Comparison of ENCODE assay signal across 9 cellular contexts in the genomic region with DNA sequence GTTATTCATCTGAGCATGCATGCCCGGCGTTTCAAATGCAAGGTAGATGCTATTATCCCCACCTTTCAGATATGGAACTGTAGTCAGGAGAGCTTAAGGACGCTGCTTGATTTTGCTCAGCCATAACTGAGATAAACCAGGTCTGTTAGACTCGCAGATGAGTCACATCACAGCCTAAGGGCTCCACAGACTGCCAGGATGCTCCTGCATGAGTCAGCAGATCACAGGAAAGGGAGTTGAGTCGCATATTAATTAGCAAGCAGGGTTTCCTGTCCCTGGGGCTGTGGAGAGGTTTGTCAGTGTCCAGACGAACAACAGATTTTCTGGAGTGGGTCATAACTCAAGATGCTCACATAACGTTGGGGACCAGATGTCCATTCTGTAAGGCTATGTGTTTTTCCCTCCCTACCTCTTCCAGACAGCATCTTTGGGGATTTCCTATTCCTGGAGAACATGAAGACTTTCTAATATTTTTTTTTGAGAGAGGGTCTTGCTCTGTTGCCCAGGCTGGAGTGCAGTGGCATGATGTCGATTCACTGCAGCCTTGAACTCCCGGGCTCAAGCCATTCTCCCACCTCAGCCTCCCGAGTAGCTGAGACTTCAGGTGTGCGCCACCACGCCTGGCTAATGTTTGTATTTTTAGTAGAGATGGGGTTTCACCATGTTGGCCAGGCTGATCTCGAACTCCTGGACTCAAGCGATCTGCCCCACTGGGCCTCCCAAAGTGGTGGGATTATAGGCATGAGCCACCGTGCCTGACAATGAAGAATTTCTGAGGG. TPM values are rescaled to one million over a fixed set of nuclear protein-coding genes. Genes with fewer than 3 reads are reported as not detected.
DNase-seq lines count a peak whose midpoint lies in the region; ATAC-seq and TF ChIP-seq lines count a peak whose summit lies in the region.
"Had no signal": no experiment of that assay in that cellular context is flagged by ENCODE, and none has a peak within 500 bp of the region (broad histone marks: within the 10 kb centered on the region; RNA-seq: fewer than 3 reads in every experiment).

No MANE protein-coding gene starts in this region.

- intact Hi-C loops in natural killer cell (cut with micrococcal nuclease) (no loop called here), transverse colon (cut with DNase I; ENCODE audit: low total_unique reads) (no loop called here)

- H3K36me3 Mint-ChIP-seq in CD4-positive, CD25-positive, alpha-beta regulatory T cell, result peaks cover 19% of the 10 kb centered on the region
- no peaks in the 10 kb centered on the region for H3K36me3 Mint-ChIP-seq in natural killer cell

- no peaks in the 10 kb centered on the region for H3K27me3 ChIP-seq in CD4-positive, CD25-positive, alpha-beta regulatory T cell (ENCODE audit: control insufficient read depth, insufficient read depth, low read length)
- no peaks in the 10 kb centered on the region for H3K27me3 ChIP-seq in transverse colon
- H3K27me3 ChIP-seq: ovary had no signal

- no peak for TF ChIP-seq POLR2A in transverse colon (IDR thresholded peaks at IDR 0.05)

- no peaks in the 10 kb centered on the region for H3K27me3 Mint-ChIP-seq in CD4-positive, CD25-positive, alpha-beta regulatory T cell
- no peaks in the 10 kb centered on the region for H3K27me3 Mint-ChIP-seq in natural killer cell (ENCODE audit: low read depth in 2 of 2)

- TF ChIP-seq EP300 in transverse colon (IDR thresholded peaks at IDR 0.05; ENCODE audit: low read depth), result no peak

- WGBS in transverse colon (ENCODE audit: low coverage in 1 of 2), 2 donors, result 70 to 86% methylated on average over 7 to 15 of the region's 15 CpGs

- in situ Hi-C loops in transverse colon (cut with MboI; ENCODE audit: low pct_ligation_motif_present in 1 of 4, low pct_unique_long_range_greater_than_20kb in 1 of 4, low sequenced_read_pairs in 3 of 4), result loop anchor here in 1 of 4 donors (25.0 kb wide), 1 partner anchor 148 kb away; no protein-coding TSS in a partner anchor

- no peak overlapping the region for H3K27ac ChIP-seq in CD4-positive, CD25-positive, alpha-beta regulatory T cell (ENCODE audit: insufficient read depth, low read length, poor library complexity, severe bottlenecking)
- H3K27ac ChIP-seq in transverse colon, result peak overlapping the region in 2 of 4 donors; percentile 2 to 41
- H3K27ac ChIP-seq: ovary had no signal

- peak in 2 of 3 donors; percentile 27 to 86 for DNase-seq in CD4-positive, CD25-positive, alpha-beta regulatory T cell
- DNase-seq in Kasumi-1 (lab: John Stamatoyannopoulos, UW) (peak; percentile 98 to 99), dedifferentiated amniotic fluid mesenchymal stem cell (ENCODE audit: extremely low spot score) (peak; percentile 96), natural killer cell (no peak), transverse colon (peak; percentile 42), NCI-H82 treated with DMSO at 0.1 percent for 48 hours (lab: John Stamatoyannopoulos, UW; ENCODE audit: unreplicated experiment) (no peak), NCI-H526 (lab: John Stamatoyannopoulos, UW) (no peak)
- peak; percentile 80 for DNase-seq in activated CD4-positive, alpha-beta T cell treated with anti-CD3 and anti-CD28 coated beads for 48 hours

- no peaks in the 10 kb centered on the region for H3K9me3 ChIP-seq in CD4-positive, CD25-positive, alpha-beta regulatory T cell (ENCODE audit: control insufficient read depth in 2 of 2, low read length in 2 of 2)
- no peaks in the 10 kb centered on the region for H3K9me3 ChIP-seq in transverse colon
- H3K9me3 ChIP-seq: ovary had no signal

- H3K4me3 ChIP-seq in CD4-positive, CD25-positive, alpha-beta regulatory T cell (ENCODE audit: low read depth, low read length), result peak overlapping the region; percentile 26
- no peak overlapping the region for H3K4me3 ChIP-seq in transverse colon
- H3K4me3 ChIP-seq: ovary had no signal

- ATAC-seq in CD4-positive, CD25-positive, alpha-beta regulatory T cell (ENCODE audit: low read depth in 2 of 2), result peak; percentile 94
- peak; percentile 56 to 82 (median 78) for ATAC-seq in natural killer cell

- TF ChIP-seq CTCF in natural killer cell (IDR thresholded peaks at IDR 0.05) (no peak), transverse colon (IDR thresholded peaks at IDR 0.05) (no peak)

- peaks cover 0 to 2% (median 0%) of the 10 kb centered on the region in 7 donors for H3K9me3 Mint-ChIP-seq in CD4-positive, CD25-positive, alpha-beta regulatory T cell
- H3K9me3 Mint-ChIP-seq in natural killer cell, result no peaks in the 10 kb centered on the region

- H3K4me1 Mint-ChIP-seq in CD4-positive, CD25-positive, alpha-beta regulatory T cell, result peaks cover 10 to 20% (median 12%) of the 10 kb centered on the region in 4 donors
- H3K4me1 Mint-ChIP-seq in natural killer cell, result peaks cover 7 to 8% of the 10 kb centered on the region in 2 donors

- peaks cover 6% of the 10 kb centered on the region for H3K4me1 ChIP-seq in CD4-positive, CD25-positive, alpha-beta regulatory T cell (ENCODE audit: control insufficient read depth, insufficient read depth, low read length, poor library complexity, severe bottlenecking)
- H3K4me1 ChIP-seq in transverse colon, result no peaks in the 10 kb centered on the region

- peaks cover 3% of the 10 kb centered on the region for H3K36me3 ChIP-seq in CD4-positive, CD25-positive, alpha-beta regulatory T cell (ENCODE audit: control insufficient read depth, insufficient read depth, low read length)
- peaks cover 0 to 5% (median 0%) of the 10 kb centered on the region in 4 donors for H3K36me3 ChIP-seq in transverse colon
- H3K36me3 ChIP-seq: ovary had no signal

- H3K4me3 Mint-ChIP-seq in CD4-positive, CD25-positive, alpha-beta regulatory T cell, result no peak overlapping the region
- H3K4me3 Mint-ChIP-seq in natural killer cell, result no peak overlapping the region

- peak overlapping the region in 2 of 3 donors; percentile 25 to 68 for H3K27ac Mint-ChIP-seq in CD4-positive, CD25-positive, alpha-beta regulatory T cell
- no peak overlapping the region for H3K27ac Mint-ChIP-seq in natural killer cell

RNA-seq across cellular contexts. Expression of a gene that starts 36.7 kb away (rescaled TPM):
- total RNA-seq in CD4-positive, CD25-positive, alpha-beta regulatory T cell, result 96.3 TPM
- 1 to 10 TPM; 2.8 to 6.2 (median 3.9) TPM for polyA plus RNA-seq in CD4-positive, CD25-positive, alpha-beta regulatory T cell
- total RNA-seq in natural killer cell, result 10 to 100 TPM; 33.4 to 59.7 (median 39.0) TPM
- total RNA-seq in transverse colon, result 10 to 100 TPM; 16.9 to 29.9 (median 20.2) TPM

Comparison
In these comparisons a context has a peak if more than half of its experiments do, and no peak if none do; other contexts are left out.
1. DNase-seq: peak in CD4-positive, CD25-positive, alpha-beta regulatory T cell (2 of 3), Kasumi-1 (2 of 2), activated CD4-positive, alpha-beta T cell treated with anti-CD3 and anti-CD28 coated beads for 48 hours (single experiment), dedifferentiated amniotic fluid mesenchymal stem cell (single experiment) and transverse colon (single experiment); none in natural killer cell (single experiment), NCI-H82 treated with DMSO at 0.1 percent for 48 hours (single experiment) and NCI-H526 (0 of 2).
2. H3K27ac Mint-ChIP-seq: peak in CD4-positive, CD25-positive, alpha-beta regulatory T cell (2 of 3); none in natural killer cell (0 of 2).